Comparison of ENCODE assay signal across 1 cellular context in the genomic region with DNA sequence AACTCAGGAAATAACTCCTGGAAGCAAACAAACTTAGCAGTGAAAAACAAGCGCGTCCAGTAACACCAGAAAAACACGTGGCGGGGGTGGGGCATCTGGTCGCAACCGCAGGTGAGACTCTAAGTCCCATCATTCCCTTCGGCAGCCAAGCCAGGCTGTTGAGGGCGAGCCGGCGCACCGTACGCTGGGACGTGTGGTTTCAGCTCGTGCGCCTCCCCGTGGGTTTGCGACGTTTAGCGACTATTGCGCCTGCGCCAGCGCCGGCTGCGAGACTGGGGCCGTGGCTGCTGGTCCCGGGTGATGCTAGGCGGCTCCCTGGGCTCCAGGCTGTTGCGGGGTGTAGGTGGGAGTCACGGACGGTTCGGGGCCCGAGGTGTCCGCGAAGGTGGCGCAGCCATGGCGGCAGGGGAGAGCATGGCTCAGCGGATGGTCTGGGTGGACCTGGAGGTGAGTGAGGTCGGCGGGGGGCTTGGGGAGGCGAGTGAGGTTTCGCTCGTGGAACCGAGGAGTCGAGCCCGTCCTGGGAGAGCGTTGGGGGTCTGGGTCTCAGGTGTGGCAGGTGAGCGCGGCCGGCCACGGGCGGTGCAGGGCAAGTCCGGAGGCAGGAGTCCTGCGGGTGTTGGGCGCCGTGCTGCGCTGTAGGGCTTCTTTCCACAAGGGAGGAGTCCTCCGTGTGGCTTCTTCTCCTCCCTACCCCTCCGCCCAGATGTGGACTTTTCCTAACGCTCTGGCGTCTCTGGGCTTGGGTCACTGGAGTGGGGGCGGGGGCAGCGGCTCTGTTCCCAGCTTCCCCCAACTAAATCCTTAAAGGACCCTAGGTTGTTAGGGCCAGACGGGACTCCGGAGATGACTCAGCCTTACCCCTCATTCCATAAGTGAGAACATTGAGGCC.
A peak's percentile ranks its signal among the peaks of the same experiment; 100 is the strongest.
TF ChIP-seq lines count a peak whose summit lies in the region.

A gene (plus strand): TSS at position 239 of the 892 bp plus-strand sequence. CDS start 62 bp downstream, at position 301.

TF ChIP-seq in HepG2, 621 proteins besides CTCF, POLR2A, EP300 and RAD21 (continued from another document and continues in another):
- TF ChIP-seq, protein P1, sequence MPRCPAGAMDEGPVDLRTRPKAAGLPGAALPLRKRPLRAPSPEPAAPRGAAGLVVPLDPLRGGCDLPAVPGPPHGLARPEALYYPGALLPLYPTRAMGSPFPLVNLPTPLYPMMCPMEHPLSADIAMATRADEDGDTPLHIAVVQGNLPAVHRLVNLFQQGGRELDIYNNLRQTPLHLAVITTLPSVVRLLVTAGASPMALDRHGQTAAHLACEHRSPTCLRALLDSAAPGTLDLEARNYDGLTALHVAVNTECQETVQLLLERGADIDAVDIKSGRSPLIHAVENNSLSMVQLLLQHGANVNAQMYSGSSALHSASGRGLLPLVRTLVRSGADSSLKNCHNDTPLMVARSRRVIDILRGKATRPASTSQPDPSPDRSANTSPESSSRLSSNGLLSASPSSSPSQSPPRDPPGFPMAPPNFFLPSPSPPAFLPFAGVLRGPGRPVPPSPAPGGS (CRISPR knock-in tag; IDR thresholded peaks at IDR 0.05) = peak; percentile 87; the same call in 1 of the 2 replicates
- no peak for TF ChIP-seq HNRNPH1 (optimal IDR thresholded peaks at IDR 0.05; ENCODE audit: low read depth, low read length)
- TF ChIP-seq ZNF891 (CRISPR knock-in tag; IDR thresholded peaks at IDR 0.05) = 0 out of 2 replicates have a peak, but pooled peaks have one; percentile 72
- no peak for TF ChIP-seq RCOR2 (CRISPR knock-in tag; IDR thresholded peaks at IDR 0.05)
- TF ChIP-seq BRCA1 (CRISPR knock-in tag; IDR thresholded peaks at IDR 0.05) = no peak
- peak; percentile 68 for TF ChIP-seq SPEN (CRISPR knock-in tag; IDR thresholded peaks at IDR 0.05; ENCODE audit: low read depth)
- peak; percentile 83; the same call in 1 of the 2 replicates for TF ChIP-seq ZNF772 (CRISPR knock-in tag; IDR thresholded peaks at IDR 0.05)
- peak; percentile 77 for TF ChIP-seq POLR2G (IDR thresholded peaks at IDR 0.05; ENCODE audit: low read depth, low read length)
- TF ChIP-seq, protein P2, sequence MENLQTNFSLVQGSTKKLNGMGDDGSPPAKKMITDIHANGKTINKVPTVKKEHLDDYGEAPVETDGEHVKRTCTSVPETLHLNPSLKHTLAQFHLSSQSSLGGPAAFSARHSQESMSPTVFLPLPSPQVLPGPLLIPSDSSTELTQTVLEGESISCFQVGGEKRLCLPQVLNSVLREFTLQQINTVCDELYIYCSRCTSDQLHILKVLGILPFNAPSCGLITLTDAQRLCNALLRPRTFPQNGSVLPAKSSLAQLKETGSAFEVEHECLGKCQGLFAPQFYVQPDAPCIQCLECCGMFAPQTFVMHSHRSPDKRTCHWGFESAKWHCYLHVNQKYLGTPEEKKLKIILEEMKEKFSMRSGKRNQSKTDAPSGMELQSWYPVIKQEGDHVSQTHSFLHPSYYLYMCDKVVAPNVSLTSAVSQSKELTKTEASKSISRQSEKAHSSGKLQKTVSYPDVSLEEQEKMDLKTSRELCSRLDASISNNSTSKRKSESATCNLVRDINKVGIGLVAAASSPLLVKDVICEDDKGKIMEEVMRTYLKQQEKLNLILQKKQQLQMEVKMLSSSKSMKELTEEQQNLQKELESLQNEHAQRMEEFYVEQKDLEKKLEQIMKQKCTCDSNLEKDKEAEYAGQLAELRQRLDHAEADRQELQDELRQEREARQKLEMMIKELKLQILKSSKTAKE (CRISPR knock-in tag; IDR thresholded peaks at IDR 0.05; ENCODE audit: borderline replicate concordance) = no peak
- TF ChIP-seq SP5 (CRISPR knock-in tag; IDR thresholded peaks at IDR 0.05; ENCODE audit: borderline replicate concordance, low read depth) = peak; percentile 45; the same call in 1 of the 2 replicates
- TF ChIP-seq FOXO1 (CRISPR knock-in tag; IDR thresholded peaks at IDR 0.05) = peak; percentile 65; the same call in 1 of the 2 replicates
- TF ChIP-seq, protein P3, sequence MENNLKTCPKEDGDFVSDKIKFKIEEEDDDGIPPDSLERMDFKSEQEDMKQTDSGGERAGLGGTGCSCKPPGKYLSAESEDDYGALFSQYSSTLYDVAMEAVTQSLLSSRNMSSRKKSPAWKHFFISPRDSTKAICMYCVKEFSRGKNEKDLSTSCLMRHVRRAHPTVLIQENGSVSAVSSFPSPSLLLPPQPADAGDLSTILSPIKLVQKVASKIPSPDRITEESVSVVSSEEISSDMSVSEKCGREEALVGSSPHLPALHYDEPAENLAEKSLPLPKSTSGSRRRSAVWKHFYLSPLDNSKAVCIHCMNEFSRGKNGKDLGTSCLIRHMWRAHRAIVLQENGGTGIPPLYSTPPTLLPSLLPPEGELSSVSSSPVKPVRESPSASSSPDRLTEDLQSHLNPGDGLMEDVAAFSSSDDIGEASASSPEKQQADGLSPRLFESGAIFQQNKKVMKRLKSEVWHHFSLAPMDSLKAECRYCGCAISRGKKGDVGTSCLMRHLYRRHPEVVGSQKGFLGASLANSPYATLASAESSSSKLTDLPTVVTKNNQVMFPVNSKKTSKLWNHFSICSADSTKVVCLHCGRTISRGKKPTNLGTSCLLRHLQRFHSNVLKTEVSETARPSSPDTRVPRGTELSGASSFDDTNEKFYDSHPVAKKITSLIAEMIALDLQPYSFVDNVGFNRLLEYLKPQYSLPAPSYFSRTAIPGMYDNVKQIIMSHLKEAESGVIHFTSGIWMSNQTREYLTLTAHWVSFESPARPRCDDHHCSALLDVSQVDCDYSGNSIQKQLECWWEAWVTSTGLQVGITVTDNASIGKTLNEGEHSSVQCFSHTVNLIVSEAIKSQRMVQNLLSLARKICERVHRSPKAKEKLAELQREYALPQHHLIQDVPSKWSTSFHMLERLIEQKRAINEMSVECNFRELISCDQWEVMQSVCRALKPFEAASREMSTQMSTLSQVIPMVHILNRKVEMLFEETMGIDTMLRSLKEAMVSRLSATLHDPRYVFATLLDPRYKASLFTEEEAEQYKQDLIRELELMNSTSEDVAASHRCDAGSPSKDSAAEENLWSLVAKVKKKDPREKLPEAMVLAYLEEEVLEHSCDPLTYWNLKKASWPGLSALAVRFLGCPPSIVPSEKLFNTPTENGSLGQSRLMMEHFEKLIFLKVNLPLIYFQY (CRISPR knock-in tag; IDR thresholded peaks at IDR 0.05; ENCODE audit: borderline replicate concordance) = no peak
- TF ChIP-seq, protein P4, sequence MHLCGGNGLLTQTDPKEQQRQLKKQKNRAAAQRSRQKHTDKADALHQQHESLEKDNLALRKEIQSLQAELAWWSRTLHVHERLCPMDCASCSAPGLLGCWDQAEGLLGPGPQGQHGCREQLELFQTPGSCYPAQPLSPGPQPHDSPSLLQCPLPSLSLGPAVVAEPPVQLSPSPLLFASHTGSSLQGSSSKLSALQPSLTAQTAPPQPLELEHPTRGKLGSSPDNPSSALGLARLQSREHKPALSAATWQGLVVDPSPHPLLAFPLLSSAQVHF (CRISPR knock-in tag; IDR thresholded peaks at IDR 0.05) = no peak
- TF ChIP-seq, protein P5, sequence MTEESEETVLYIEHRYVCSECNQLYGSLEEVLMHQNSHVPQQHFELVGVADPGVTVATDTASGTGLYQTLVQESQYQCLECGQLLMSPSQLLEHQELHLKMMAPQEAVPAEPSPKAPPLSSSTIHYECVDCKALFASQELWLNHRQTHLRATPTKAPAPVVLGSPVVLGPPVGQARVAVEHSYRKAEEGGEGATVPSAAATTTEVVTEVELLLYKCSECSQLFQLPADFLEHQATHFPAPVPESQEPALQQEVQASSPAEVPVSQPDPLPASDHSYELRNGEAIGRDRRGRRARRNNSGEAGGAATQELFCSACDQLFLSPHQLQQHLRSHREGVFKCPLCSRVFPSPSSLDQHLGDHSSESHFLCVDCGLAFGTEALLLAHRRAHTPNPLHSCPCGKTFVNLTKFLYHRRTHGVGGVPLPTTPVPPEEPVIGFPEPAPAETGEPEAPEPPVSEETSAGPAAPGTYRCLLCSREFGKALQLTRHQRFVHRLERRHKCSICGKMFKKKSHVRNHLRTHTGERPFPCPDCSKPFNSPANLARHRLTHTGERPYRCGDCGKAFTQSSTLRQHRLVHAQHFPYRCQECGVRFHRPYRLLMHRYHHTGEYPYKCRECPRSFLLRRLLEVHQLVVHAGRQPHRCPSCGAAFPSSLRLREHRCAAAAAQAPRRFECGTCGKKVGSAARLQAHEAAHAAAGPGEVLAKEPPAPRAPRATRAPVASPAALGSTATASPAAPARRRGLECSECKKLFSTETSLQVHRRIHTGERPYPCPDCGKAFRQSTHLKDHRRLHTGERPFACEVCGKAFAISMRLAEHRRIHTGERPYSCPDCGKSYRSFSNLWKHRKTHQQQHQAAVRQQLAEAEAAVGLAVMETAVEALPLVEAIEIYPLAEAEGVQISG (CRISPR knock-in tag; IDR thresholded peaks at IDR 0.05) = peak; percentile 77; the same call in 1 of the 2 replicates
- peak; percentile 70 for TF ChIP-seq ZFX (CRISPR knock-in tag; IDR thresholded peaks at IDR 0.05; ENCODE audit: low read depth)
- peak; percentile 61; the same call in 1 of the 2 replicates for TF ChIP-seq ZNF138 (CRISPR knock-in tag; IDR thresholded peaks at IDR 0.05; ENCODE audit: low read depth)
- TF ChIP-seq ISL2 (CRISPR knock-in tag; IDR thresholded peaks at IDR 0.05) = 0 out of 2 replicates have a peak, but pooled peaks have one; percentile 48
- TF ChIP-seq, protein P6, sequence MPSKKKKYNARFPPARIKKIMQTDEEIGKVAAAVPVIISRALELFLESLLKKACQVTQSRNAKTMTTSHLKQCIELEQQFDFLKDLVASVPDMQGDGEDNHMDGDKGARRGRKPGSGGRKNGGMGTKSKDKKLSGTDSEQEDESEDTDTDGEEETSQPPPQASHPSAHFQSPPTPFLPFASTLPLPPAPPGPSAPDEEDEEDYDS (CRISPR knock-in tag; IDR thresholded peaks at IDR 0.05) = peak; percentile 50; the same call in 1 of the 2 replicates
- TF ChIP-seq, protein P7, sequence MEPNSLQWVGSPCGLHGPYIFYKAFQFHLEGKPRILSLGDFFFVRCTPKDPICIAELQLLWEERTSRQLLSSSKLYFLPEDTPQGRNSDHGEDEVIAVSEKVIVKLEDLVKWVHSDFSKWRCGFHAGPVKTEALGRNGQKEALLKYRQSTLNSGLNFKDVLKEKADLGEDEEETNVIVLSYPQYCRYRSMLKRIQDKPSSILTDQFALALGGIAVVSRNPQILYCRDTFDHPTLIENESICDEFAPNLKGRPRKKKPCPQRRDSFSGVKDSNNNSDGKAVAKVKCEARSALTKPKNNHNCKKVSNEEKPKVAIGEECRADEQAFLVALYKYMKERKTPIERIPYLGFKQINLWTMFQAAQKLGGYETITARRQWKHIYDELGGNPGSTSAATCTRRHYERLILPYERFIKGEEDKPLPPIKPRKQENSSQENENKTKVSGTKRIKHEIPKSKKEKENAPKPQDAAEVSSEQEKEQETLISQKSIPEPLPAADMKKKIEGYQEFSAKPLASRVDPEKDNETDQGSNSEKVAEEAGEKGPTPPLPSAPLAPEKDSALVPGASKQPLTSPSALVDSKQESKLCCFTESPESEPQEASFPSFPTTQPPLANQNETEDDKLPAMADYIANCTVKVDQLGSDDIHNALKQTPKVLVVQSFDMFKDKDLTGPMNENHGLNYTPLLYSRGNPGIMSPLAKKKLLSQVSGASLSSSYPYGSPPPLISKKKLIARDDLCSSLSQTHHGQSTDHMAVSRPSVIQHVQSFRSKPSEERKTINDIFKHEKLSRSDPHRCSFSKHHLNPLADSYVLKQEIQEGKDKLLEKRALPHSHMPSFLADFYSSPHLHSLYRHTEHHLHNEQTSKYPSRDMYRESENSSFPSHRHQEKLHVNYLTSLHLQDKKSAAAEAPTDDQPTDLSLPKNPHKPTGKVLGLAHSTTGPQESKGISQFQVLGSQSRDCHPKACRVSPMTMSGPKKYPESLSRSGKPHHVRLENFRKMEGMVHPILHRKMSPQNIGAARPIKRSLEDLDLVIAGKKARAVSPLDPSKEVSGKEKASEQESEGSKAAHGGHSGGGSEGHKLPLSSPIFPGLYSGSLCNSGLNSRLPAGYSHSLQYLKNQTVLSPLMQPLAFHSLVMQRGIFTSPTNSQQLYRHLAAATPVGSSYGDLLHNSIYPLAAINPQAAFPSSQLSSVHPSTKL (CRISPR knock-in tag; IDR thresholded peaks at IDR 0.05) = peak; percentile 44
- peak; percentile 39; the same call in 1 of the 2 replicates for TF ChIP-seq CEBPG (CRISPR knock-in tag; IDR thresholded peaks at IDR 0.05)
- TF ChIP-seq ZNF274 (CRISPR knock-in tag; IDR thresholded peaks at IDR 0.05) = peak; percentile 70; the same call in 1 of the 2 replicates
- TF ChIP-seq, protein P8, sequence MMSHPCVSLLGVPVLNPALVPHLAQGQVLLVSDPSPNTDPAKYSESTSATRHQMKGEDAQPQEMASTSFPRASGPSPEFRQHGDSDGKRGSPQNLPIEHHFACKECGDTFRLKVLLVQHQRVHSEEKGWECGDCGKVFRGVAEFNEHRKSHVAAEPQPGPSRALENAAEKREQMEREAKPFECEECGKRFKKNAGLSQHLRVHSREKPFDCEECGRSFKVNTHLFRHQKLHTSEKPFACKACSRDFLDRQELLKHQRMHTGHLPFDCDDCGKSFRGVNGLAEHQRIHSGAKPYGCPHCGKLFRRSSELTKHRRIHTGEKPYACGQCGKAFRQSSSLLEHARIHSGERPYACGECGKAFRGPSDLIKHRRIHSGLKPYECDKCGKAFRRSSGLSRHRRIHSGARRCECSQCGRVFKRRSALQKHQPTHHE (CRISPR knock-in tag; IDR thresholded peaks at IDR 0.05; ENCODE audit: borderline replicate concordance) = 0 out of 2 replicates have a peak, but pooled peaks have one; percentile 49
- no peak for TF ChIP-seq KDM1A (CRISPR knock-in tag; IDR thresholded peaks at IDR 0.05)
- TF ChIP-seq SALL1 (CRISPR knock-in tag; IDR thresholded peaks at IDR 0.05) = peak; percentile 63
- peak; percentile 78 for TF ChIP-seq IRF2 (CRISPR knock-in tag; IDR thresholded peaks at IDR 0.05)
- peak; percentile 91 for TF ChIP-seq HNRNPLL (IDR thresholded peaks at IDR 0.05; ENCODE audit: low read depth, low read length, poor library complexity, severe bottlenecking)
- peak; percentile 43; the same call in 1 of the 2 replicates for TF ChIP-seq KDM5A (IDR thresholded peaks at IDR 0.05; ENCODE audit: borderline replicate concordance, low read length)
- no peak for TF ChIP-seq ZNF549 (CRISPR knock-in tag; IDR thresholded peaks at IDR 0.05)
- TF ChIP-seq, protein P9, sequence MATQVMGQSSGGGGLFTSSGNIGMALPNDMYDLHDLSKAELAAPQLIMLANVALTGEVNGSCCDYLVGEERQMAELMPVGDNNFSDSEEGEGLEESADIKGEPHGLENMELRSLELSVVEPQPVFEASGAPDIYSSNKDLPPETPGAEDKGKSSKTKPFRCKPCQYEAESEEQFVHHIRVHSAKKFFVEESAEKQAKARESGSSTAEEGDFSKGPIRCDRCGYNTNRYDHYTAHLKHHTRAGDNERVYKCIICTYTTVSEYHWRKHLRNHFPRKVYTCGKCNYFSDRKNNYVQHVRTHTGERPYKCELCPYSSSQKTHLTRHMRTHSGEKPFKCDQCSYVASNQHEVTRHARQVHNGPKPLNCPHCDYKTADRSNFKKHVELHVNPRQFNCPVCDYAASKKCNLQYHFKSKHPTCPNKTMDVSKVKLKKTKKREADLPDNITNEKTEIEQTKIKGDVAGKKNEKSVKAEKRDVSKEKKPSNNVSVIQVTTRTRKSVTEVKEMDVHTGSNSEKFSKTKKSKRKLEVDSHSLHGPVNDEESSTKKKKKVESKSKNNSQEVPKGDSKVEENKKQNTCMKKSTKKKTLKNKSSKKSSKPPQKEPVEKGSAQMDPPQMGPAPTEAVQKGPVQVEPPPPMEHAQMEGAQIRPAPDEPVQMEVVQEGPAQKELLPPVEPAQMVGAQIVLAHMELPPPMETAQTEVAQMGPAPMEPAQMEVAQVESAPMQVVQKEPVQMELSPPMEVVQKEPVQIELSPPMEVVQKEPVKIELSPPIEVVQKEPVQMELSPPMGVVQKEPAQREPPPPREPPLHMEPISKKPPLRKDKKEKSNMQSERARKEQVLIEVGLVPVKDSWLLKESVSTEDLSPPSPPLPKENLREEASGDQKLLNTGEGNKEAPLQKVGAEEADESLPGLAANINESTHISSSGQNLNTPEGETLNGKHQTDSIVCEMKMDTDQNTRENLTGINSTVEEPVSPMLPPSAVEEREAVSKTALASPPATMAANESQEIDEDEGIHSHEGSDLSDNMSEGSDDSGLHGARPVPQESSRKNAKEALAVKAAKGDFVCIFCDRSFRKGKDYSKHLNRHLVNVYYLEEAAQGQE (IDR thresholded peaks at IDR 0.05; ENCODE audit: borderline replicate concordance in 1 of 2, low read depth in 1 of 2, low read length in 2 of 2) = no peak
- 0 out of 2 replicates have a peak, but pooled peaks have one; percentile 74 for TF ChIP-seq RARG (CRISPR knock-in tag; IDR thresholded peaks at IDR 0.05; ENCODE audit: low read depth)
- TF ChIP-seq AGO2 (optimal IDR thresholded peaks at IDR 0.05; ENCODE audit: low read depth, low read length) = peak; percentile 86
